In the genomic region with DNA sequence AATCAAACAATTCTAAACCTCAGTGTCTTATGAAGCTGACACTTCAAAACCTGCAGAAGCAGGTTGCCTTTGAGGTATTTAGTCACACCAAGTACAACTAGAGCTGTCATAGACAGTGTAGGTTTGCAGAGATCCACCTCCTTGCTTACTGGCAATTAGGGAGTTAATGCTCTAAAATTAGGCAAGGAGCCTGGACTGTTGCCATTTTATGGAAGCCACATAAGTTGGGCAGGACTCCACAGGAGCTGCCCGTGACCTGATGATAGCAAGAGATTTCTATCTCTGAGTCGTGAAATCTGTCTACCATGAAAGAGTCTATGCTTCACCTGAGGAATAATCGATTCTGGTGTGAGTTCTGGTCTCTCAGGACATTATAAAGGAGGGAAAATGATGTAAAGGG, we compare ENCODE assay signal across 16 cellular contexts.
"Had no signal": no experiment of that assay in that cellular context is flagged by ENCODE, and none has a peak within 500 bp of the region (broad histone marks: within the 10 kb centered on the region; RNA-seq: fewer than 3 reads in every experiment).

No MANE protein-coding gene starts in this region.

- H3K27ac Mint-ChIP-seq: nephron; stimulated activated naive CD8-positive, alpha-beta T cell treated with anti-CD3 and anti-CD28 coated beads, Interleukin-15, Interleukin-2, amounts not matched to agents 100 ng/mL and 50 ng/mL, for 24 hours had no signal

- H3K4me1 ChIP-seq: lower lobe of right lung had no signal

- H3K9me3 ChIP-seq: lower lobe of right lung, tibial nerve had no signal

- FAIRE-seq: endometrium, urothelium cell line had no signal

- H3K27ac ChIP-seq: brain microvascular endothelial cell, lower lobe of right lung, tibial nerve had no signal

- H3K27me3 Mint-ChIP-seq: central memory CD8-positive, alpha-beta T cell; stimulated activated naive CD8-positive, alpha-beta T cell treated with anti-CD3 and anti-CD28 coated beads, Interleukin-15, Interleukin-2, amounts not matched to agents 100 ng/mL and 50 ng/mL, for 24 hours had no signal

- H3K27me3 ChIP-seq: brain microvascular endothelial cell, tibial nerve had no signal

- H3K4me3 ChIP-seq: lower lobe of right lung, tibial nerve had no signal

- H3K4me3 Mint-ChIP-seq: central memory CD8-positive, alpha-beta T cell; nephron; stimulated activated naive CD8-positive, alpha-beta T cell treated with anti-CD3 and anti-CD28 coated beads, Interleukin-15, Interleukin-2, amounts not matched to agents 100 ng/mL and 50 ng/mL, for 24 hours had no signal

- H3K9me3 Mint-ChIP-seq: central memory CD8-positive, alpha-beta T cell; nephron; stimulated activated naive CD8-positive, alpha-beta T cell treated with anti-CD3 and anti-CD28 coated beads, Interleukin-15, Interleukin-2, amounts not matched to agents 100 ng/mL and 50 ng/mL, for 24 hours had no signal

- DNase-seq: activated CD4-positive, alpha-beta T cell treated with anti-CD3 and anti-CD28 coated beads, Interleukin-2, amount 50 U/mL, for 1 hour; activated CD8-positive, alpha-beta memory T cell treated with anti-CD3 and anti-CD28 coated beads, Interleukin-2, amount 50 U/mL, for 4 hours; activated naive CD4-positive, alpha-beta T cell; anterior cingulate cortex; brain microvascular endothelial cell; cortex of kidney; lower lobe of right lung; stimulated activated CD4-positive, alpha-beta T cell treated with anti-CD3 and anti-CD28 coated beads, Interleukin-12 subunit alpha, Interleukin-12 subunit beta, amount 100 ng/mL, for 4 hours; stimulated activated CD4-positive, alpha-beta T cell treated with anti-CD3 and anti-CD28 coated beads, Interleukin-1b, Interleukin-23, amount 100 ng/mL, for 48 hours; T1000 had no signal

- ATAC-seq: lower lobe of right lung had no signal

- H3K4me1 Mint-ChIP-seq: nephron had no signal
